In the genomic region with DNA sequence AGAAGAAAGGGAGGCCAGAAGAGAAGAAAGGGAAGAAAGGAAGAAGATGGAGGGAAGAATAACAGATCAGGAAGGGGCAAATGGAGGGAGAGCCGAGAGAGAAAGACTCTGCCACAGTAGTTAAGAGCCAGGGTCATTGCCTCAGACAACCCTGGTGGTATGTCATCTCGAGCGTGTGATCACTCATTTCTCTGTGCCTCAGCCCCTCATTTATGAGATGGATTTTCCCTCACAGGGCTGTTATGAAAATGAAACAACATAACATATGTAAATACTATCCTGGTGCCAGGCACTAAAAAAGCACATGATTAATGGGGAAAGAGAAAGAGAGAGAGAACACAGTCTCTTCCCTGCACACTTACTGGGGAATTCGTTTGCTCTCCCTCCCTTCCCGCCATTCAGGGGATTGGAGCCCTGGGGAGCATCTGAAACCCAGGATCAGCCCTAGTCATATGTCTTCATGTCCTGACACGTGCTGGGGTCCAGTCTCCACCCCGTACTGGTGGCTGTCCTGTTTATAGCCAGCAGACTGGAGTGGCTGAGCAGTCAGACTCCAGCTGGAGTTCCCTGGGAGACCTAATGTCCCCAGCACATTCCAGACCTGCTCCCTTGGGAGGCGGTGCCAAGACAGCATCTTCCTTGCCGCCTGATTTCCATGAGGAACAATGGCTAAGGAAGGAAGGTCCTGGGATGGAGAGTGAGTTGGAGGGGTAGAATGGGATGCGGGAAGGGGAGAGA, we compare ENCODE assay signal across 1 cellular context.
TF ChIP-seq lines count a peak whose summit lies in the region.

No MANE protein-coding gene starts in this region.

TF ChIP-seq in GM23338, 12 proteins besides CTCF, POLR2A, EP300 and RAD21 (continued from another document):
- TF ChIP-seq, protein P1, sequence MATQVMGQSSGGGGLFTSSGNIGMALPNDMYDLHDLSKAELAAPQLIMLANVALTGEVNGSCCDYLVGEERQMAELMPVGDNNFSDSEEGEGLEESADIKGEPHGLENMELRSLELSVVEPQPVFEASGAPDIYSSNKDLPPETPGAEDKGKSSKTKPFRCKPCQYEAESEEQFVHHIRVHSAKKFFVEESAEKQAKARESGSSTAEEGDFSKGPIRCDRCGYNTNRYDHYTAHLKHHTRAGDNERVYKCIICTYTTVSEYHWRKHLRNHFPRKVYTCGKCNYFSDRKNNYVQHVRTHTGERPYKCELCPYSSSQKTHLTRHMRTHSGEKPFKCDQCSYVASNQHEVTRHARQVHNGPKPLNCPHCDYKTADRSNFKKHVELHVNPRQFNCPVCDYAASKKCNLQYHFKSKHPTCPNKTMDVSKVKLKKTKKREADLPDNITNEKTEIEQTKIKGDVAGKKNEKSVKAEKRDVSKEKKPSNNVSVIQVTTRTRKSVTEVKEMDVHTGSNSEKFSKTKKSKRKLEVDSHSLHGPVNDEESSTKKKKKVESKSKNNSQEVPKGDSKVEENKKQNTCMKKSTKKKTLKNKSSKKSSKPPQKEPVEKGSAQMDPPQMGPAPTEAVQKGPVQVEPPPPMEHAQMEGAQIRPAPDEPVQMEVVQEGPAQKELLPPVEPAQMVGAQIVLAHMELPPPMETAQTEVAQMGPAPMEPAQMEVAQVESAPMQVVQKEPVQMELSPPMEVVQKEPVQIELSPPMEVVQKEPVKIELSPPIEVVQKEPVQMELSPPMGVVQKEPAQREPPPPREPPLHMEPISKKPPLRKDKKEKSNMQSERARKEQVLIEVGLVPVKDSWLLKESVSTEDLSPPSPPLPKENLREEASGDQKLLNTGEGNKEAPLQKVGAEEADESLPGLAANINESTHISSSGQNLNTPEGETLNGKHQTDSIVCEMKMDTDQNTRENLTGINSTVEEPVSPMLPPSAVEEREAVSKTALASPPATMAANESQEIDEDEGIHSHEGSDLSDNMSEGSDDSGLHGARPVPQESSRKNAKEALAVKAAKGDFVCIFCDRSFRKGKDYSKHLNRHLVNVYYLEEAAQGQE (IDR thresholded peaks at IDR 0.05; ENCODE audit: unreplicated experiment): no peak
- TF ChIP-seq ZNF114 (CRISPR knock-in tag; IDR thresholded peaks at IDR 0.05) (no peak), JUNB (IDR thresholded peaks at IDR 0.05; ENCODE audit: unreplicated experiment) (no peak), EZH2 (IDR thresholded peaks at IDR 0.05; ENCODE audit: low read depth, unreplicated experiment) (no peak), ZNF331 (CRISPR knock-in tag; IDR thresholded peaks at IDR 0.05; ENCODE audit: low read depth) (no peak), POLR2AphosphoS5 (IDR thresholded peaks at IDR 0.05; ENCODE audit: low read depth) (no peak), CREB1 (CRISPR knock-in tag; IDR thresholded peaks at IDR 0.05; ENCODE audit: low read depth) (no peak)
- TF ChIP-seq, protein P2, sequence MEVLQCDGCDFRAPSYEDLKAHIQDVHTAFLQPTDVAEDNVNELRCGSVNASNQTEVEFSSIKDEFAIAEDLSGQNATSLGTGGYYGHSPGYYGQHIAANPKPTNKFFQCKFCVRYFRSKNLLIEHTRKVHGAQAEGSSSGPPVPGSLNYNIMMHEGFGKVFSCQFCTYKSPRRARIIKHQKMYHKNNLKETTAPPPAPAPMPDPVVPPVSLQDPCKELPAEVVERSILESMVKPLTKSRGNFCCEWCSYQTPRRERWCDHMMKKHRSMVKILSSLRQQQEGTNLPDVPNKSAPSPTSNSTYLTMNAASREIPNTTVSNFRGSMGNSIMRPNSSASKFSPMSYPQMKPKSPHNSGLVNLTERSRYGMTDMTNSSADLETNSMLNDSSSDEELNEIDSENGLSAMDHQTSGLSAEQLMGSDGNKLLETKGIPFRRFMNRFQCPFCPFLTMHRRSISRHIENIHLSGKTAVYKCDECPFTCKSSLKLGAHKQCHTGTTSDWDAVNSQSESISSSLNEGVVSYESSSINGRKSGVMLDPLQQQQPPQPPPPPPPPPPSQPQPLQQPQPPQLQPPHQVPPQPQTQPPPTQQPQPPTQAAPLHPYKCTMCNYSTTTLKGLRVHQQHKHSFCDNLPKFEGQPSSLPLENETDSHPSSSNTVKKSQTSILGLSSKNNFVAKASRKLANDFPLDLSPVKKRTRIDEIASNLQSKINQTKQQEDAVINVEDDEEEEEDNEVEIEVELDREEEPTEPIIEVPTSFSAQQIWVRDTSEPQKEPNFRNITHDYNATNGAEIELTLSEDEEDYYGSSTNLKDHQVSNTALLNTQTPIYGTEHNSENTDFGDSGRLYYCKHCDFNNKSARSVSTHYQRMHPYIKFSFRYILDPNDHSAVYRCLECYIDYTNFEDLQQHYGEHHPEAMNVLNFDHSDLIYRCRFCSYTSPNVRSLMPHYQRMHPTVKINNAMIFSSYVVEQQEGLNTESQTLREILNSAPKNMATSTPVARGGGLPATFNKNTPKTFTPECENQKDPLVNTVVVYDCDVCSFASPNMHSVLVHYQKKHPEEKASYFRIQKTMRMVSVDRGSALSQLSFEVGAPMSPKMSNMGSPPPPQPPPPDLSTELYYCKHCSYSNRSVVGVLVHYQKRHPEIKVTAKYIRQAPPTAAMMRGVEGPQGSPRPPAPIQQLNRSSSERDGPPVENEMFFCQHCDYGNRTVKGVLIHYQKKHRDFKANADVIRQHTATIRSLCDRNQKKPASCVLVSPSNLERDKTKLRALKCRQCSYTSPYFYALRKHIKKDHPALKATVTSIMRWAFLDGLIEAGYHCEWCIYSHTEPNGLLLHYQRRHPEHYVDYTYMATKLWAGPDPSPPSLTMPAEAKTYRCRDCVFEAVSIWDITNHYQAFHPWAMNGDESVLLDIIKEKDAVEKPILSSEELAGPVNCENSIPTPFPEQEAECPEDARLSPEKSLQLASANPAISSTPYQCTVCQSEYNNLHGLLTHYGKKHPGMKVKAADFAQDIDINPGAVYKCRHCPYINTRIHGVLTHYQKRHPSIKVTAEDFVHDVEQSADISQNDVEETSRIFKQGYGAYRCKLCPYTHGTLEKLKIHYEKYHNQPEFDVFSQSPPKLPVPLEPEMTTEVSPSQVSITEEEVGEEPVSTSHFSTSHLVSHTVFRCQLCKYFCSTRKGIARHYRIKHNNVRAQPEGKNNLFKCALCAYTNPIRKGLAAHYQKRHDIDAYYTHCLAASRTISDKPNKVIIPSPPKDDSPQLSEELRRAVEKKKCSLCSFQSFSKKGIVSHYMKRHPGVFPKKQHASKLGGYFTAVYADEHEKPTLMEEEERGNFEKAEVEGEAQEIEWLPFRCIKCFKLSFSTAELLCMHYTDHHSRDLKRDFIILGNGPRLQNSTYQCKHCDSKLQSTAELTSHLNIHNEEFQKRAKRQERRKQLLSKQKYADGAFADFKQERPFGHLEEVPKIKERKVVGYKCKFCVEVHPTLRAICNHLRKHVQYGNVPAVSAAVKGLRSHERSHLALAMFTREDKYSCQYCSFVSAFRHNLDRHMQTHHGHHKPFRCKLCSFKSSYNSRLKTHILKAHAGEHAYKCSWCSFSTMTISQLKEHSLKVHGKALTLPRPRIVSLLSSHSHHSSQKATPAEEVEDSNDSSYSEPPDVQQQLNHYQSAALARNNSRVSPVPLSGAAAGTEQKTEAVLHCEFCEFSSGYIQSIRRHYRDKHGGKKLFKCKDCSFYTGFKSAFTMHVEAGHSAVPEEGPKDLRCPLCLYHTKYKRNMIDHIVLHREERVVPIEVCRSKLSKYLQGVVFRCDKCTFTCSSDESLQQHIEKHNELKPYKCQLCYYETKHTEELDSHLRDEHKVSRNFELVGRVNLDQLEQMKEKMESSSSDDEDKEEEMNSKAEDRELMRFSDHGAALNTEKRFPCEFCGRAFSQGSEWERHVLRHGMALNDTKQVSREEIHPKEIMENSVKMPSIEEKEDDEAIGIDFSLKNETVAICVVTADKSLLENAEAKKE (CRISPR knock-in tag; IDR thresholded peaks at IDR 0.05): no peak
- TF ChIP-seq, protein P3, sequence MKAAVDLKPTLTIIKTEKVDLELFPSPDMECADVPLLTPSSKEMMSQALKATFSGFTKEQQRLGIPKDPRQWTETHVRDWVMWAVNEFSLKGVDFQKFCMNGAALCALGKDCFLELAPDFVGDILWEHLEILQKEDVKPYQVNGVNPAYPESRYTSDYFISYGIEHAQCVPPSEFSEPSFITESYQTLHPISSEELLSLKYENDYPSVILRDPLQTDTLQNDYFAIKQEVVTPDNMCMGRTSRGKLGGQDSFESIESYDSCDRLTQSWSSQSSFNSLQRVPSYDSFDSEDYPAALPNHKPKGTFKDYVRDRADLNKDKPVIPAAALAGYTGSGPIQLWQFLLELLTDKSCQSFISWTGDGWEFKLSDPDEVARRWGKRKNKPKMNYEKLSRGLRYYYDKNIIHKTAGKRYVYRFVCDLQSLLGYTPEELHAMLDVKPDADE (IDR thresholded peaks at IDR 0.05): no peak
